8 cellular contexts compared by ENCODE assay signal in the genomic region with DNA sequence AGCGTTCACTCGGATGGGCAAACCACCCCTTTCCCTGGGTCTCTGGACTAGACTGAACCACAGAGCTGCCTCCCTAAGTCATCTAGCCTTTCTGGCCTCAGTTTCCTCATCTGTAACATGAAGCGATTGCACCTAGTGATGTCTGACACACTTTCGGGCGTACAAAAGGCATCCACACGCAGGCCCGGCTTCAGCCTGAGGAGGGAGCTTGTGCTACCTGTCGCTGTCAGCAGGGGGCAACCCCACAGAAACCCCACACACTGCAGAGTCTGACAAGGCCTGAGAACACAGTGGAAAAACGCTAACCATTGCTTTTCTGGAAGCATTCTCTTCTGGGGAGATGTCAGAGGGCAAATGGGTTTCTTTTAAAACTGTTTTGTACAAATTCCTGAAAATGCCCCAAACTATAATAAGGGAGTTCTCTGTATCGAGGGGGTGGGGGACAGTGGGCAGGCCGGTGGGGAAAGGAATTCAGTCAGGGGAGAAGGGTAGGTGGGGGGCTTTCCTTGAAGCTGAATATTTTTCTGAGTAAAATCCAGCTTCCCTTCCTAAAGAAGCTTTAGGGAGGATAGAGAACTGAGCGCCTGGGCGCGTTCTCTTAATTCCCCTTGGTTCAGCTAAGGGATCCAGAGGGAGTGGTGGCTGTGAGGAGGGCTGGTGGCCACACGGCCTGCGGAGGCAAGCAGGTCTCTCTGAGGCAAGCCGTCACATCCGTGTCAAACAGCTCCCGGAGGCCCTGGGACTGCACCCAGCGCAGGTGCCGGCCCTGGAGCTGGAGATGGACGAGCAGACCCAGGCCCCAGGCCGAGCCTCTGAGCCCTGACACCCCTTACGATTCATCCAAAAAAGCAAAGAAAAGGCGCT. TPM values are rescaled to one million over a fixed set of nuclear protein-coding genes. Genes with fewer than 3 reads are reported as not detected.
DNase-seq lines count a peak whose midpoint lies in the region; ATAC-seq and TF ChIP-seq lines count a peak whose summit lies in the region.

No MANE protein-coding gene starts in this region.

- DNase-seq in Calu3 (peak; percentile 79), SJSA1 (ENCODE audit: low read depth in 1 of 2, low spot score in 2 of 2) (peak; percentile 43 to 77), left ventricle myocardium inferior (peak; percentile 29), skeletal muscle cell (ENCODE audit: low read depth) (peak; percentile 4), lower leg skin (ENCODE audit: low spot score in 2 of 2) (no peak)
- peak; percentile 48 for DNase-seq in activated naive CD8-positive, alpha-beta T cell treated with anti-CD3 and anti-CD28 coated beads for 36 hours

- intact Hi-C loops in Calu3 (cut with micrococcal nuclease; ENCODE audit: unreplicated experiment): loop anchor here (2.0 to 5.0 kb wide), 4 partner anchors 74 to 378 kb away; no protein-coding TSS in a partner anchor
- intact Hi-C loops in left ventricle myocardium inferior (cut with micrococcal nuclease): loop anchor here (10.0 kb wide), 1 partner anchor 882 kb away; no protein-coding TSS in a partner anchor
- intact Hi-C loops in lower leg skin (cut with DNase I; ENCODE audit: low total_unique reads): no loop called here

- H3K27ac Mint-ChIP-seq in Calu3 (ENCODE audit: unreplicated experiment): no peak overlapping the region
- H3K27ac Mint-ChIP-seq in activated naive CD8-positive, alpha-beta T cell treated with anti-CD3 and anti-CD28 coated beads for 36 hours: no peak overlapping the region

- peaks cover 23% of the 10 kb centered on the region for H3K4me1 Mint-ChIP-seq in Calu3 (ENCODE audit: low read depth, unreplicated experiment)
- H3K4me1 Mint-ChIP-seq in activated naive CD8-positive, alpha-beta T cell treated with anti-CD3 and anti-CD28 coated beads for 36 hours: no peaks in the 10 kb centered on the region

- H3K4me1 ChIP-seq in SJSA1 (replicated peaks) (no peaks in the 10 kb centered on the region), left ventricle myocardium inferior (no peaks in the 10 kb centered on the region)

- ATAC-seq in GM19397 (IDR thresholded peaks at IDR 0.05; ENCODE audit: unreplicated experiment) (peak; percentile 94), HG03571 (IDR thresholded peaks at IDR 0.05; ENCODE audit: unreplicated experiment) (peak; percentile 86)

- H3K4me3 ChIP-seq in SJSA1 (no peak overlapping the region), left ventricle myocardium inferior (no peak overlapping the region), skeletal muscle cell (ENCODE audit: low read depth, low read length) (no peak overlapping the region), lower leg skin (ENCODE audit: low read depth, poor library complexity, severe bottlenecking) (no peak overlapping the region)

- CTCF ChIA-PET in Calu3 (lab: Charles Lee): interaction anchor here (0.6 to 1.4 kb wide), 10 partner anchors 10 to 858 kb away, joined by 3 to 5 read pairs (median 4); partner anchors contain the start of gene EHF

- no peak overlapping the region for H3K27ac ChIP-seq in SJSA1
- H3K27ac ChIP-seq in left ventricle myocardium inferior (replicated peaks): no peak overlapping the region

- H3K27me3 Mint-ChIP-seq in Calu3 (ENCODE audit: unreplicated experiment): no peaks in the 10 kb centered on the region
- H3K27me3 Mint-ChIP-seq in activated naive CD8-positive, alpha-beta T cell treated with anti-CD3 and anti-CD28 coated beads for 36 hours: peaks cover 4% of the 10 kb centered on the region

- peak; percentile 81 for TF ChIP-seq CTCF in Calu3 (IDR thresholded peaks at IDR 0.05; ENCODE audit: unreplicated experiment)
- peak; percentile 75 for TF ChIP-seq CTCF in left ventricle myocardium inferior (IDR thresholded peaks at IDR 0.05; ENCODE audit: borderline replicate concordance)
- peak in 1 of 3 donors; percentile 53 for TF ChIP-seq CTCF in lower leg skin (IDR thresholded peaks at IDR 0.05)

- H3K4me3 Mint-ChIP-seq in Calu3 (ENCODE audit: low read depth, unreplicated experiment): no peak overlapping the region
- H3K4me3 Mint-ChIP-seq in activated naive CD8-positive, alpha-beta T cell treated with anti-CD3 and anti-CD28 coated beads for 36 hours: no peak overlapping the region

- peaks cover 1% of the 10 kb centered on the region; the same call in 1 of the 2 replicates for H3K27me3 ChIP-seq in SJSA1 (replicated peaks)
- peaks cover 3% of the 10 kb centered on the region for H3K27me3 ChIP-seq in left ventricle myocardium inferior (ENCODE audit: low read depth)

- WGBS in lower leg skin, 2 donors: 76% methylated on average over 25 of the region's 25 CpGs

- H3K36me3 ChIP-seq in SJSA1: no peaks in the 10 kb centered on the region
- H3K36me3 ChIP-seq in left ventricle myocardium inferior: no peaks in the 10 kb centered on the region

- BruUV-seq in Calu3 (replicated peaks; lab: Mats Ljungman, UMichigan): no TSS peak

- H3K9me3 ChIP-seq in SJSA1 (replicated peaks) (no peaks in the 10 kb centered on the region), left ventricle myocardium inferior (replicated peaks) (no peaks in the 10 kb centered on the region)

- H3K9me3 Mint-ChIP-seq in Calu3 (ENCODE audit: low read depth, unreplicated experiment): no peaks in the 10 kb centered on the region
- H3K9me3 Mint-ChIP-seq in activated naive CD8-positive, alpha-beta T cell treated with anti-CD3 and anti-CD28 coated beads for 36 hours: no peaks in the 10 kb centered on the region

- no peaks in the 10 kb centered on the region for H3K36me3 Mint-ChIP-seq in Calu3 (ENCODE audit: insufficient read depth, unreplicated experiment)
- H3K36me3 Mint-ChIP-seq in activated naive CD8-positive, alpha-beta T cell treated with anti-CD3 and anti-CD28 coated beads for 36 hours: no peaks in the 10 kb centered on the region

- TF ChIP-seq POLR2A in lower leg skin (IDR thresholded peaks at IDR 0.05): no peak

RNA-seq across cellular contexts. Expression of gene ELF5, which starts 0.6 kb away (rescaled TPM):
- total RNA-seq in Calu3 (2022): not detected in 2 replicates
- not detected in 2 replicates for total RNA-seq in SJSA1 (2014; rRNA removed; shearing (Covaris generic))
- total RNA-seq in activated naive CD8-positive, alpha-beta T cell treated with anti-CD3 and anti-CD28 coated beads for 36 hours: not detected
- not detected for total RNA-seq in left ventricle myocardium inferior
- total RNA-seq in lower leg skin: 10 to 100 TPM in 2 of 4 donors, 1 to 10 TPM in 2; 1.9 to 13.5 (median 9.9) TPM

Comparison
In these comparisons a context has a peak if more than half of its experiments do, and no peak if none do; other contexts are left out.
1. DNase-seq: peak in Calu3 (single experiment), SJSA1 (2 of 2), activated naive CD8-positive, alpha-beta T cell treated with anti-CD3 and anti-CD28 coated beads for 36 hours (single experiment), left ventricle myocardium inferior (single experiment) and skeletal muscle cell (single experiment); none in lower leg skin (0 of 2).